1 cellular context compared by ENCODE assay signal in genomic region chr15:39616731-39617455, GRCh38.
TF ChIP-seq lines count a peak whose summit lies in the region.

No MANE protein-coding gene starts in this region.

TF ChIP-seq in IMR-90, 13 proteins besides CTCF, POLR2A, EP300 and RAD21 (continued from another document):
- TF ChIP-seq CEBPB (IDR thresholded peaks at IDR 0.05; ENCODE audit: low read depth, low read length) = no peak
TF ChIP-seq in IMR-90: peak in this region for 0.
